In genomic region chr3:107855710-107856109, GRCh38 we compare ENCODE assay signal across 8 cellular contexts.
DNase-seq lines count a peak whose midpoint lies in the region; TF ChIP-seq lines count a peak whose summit lies in the region.

No MANE protein-coding gene starts in this region.

- no peaks in the 10 kb centered on the region for H3K4me1 Mint-ChIP-seq in neural crest cell

- peaks cover 9% of the 10 kb centered on the region for H3K4me1 ChIP-seq in adipocyte (ENCODE audit: control insufficient read depth, insufficient read depth, low read length)

- H3K9me3 Mint-ChIP-seq in neural crest cell, result peaks cover 1% of the 10 kb centered on the region

- no peaks in the 10 kb centered on the region for H3K27me3 Mint-ChIP-seq in neural crest cell (ENCODE audit: low read depth)

- no peak overlapping the region for H3K27ac Mint-ChIP-seq in neural crest cell (ENCODE audit: unreplicated experiment)

- DNase-seq in DMS153 (lab: John Stamatoyannopoulos, UW), result peak; percentile 13
- no peak for DNase-seq in DMS153 treated with DMSO at 0.1 percent for 48 hours (lab: John Stamatoyannopoulos, UW; ENCODE audit: unreplicated experiment)
- DNase-seq in KBM-7, result peak; percentile 76
- peak; percentile 19 for DNase-seq in adipocyte (ENCODE audit: low read depth)
- DNase-seq in neural crest cell (ENCODE audit: low read depth, low spot score), result no peak
- DNase-seq in SKM-1 treated with dmso at 0.1 percent for 144 hours (lab: John Stamatoyannopoulos, UW; ENCODE audit: unreplicated experiment), result no peak
- no peak for DNase-seq in C1 segment of cervical spinal cord (lab: John Stamatoyannopoulos, UW)
- no peak for DNase-seq in activated CD4-positive, alpha-beta T cell treated with anti-CD3 and anti-CD28 coated beads for 4 hours

- H3K9me3 ChIP-seq in adipocyte (ENCODE audit: control insufficient read depth, low read length), result no peaks in the 10 kb centered on the region

- peak; percentile 43 for TF ChIP-seq CTCF in neural crest cell (conservative IDR thresholded peaks at IDR 0.05)

- H3K9ac ChIP-seq in adipocyte (ENCODE audit: low read length), result no peak overlapping the region

- H3K36me3 ChIP-seq in adipocyte (ENCODE audit: control insufficient read depth, insufficient read depth, low read length, severe bottlenecking), result no peaks in the 10 kb centered on the region

- H3K27me3 ChIP-seq in adipocyte (replicated peaks; ENCODE audit: control insufficient read depth, insufficient read depth, low read length), result no peaks in the 10 kb centered on the region

- in situ Hi-C loops in KBM-7 (cut with MboI; ENCODE audit: low pct_unique_long_range_greater_than_20kb, low sequenced_read_pairs), result no loop called here

- no peak overlapping the region for H3K4me3 ChIP-seq in adipocyte (ENCODE audit: low read length)

- no peak overlapping the region for H3K4me3 Mint-ChIP-seq in neural crest cell

- no peaks in the 10 kb centered on the region for H3K36me3 Mint-ChIP-seq in neural crest cell (ENCODE audit: low read depth)

Comparison
In these comparisons a context has a peak if more than half of its experiments do, and no peak if none do; other contexts are left out.
1. DNase-seq: peak in DMS153 (single experiment), KBM-7 (single experiment) and adipocyte (single experiment); none in DMS153 treated with DMSO at 0.1 percent for 48 hours (single experiment), neural crest cell (single experiment), SKM-1 treated with dmso at 0.1 percent for 144 hours (single experiment), C1 segment of cervical spinal cord (0 of 14) and activated CD4-positive, alpha-beta T cell treated with anti-CD3 and anti-CD28 coated beads for 4 hours (0 of 2).